Comparison of ENCODE assay signal across 1 cellular context in the genomic region with DNA sequence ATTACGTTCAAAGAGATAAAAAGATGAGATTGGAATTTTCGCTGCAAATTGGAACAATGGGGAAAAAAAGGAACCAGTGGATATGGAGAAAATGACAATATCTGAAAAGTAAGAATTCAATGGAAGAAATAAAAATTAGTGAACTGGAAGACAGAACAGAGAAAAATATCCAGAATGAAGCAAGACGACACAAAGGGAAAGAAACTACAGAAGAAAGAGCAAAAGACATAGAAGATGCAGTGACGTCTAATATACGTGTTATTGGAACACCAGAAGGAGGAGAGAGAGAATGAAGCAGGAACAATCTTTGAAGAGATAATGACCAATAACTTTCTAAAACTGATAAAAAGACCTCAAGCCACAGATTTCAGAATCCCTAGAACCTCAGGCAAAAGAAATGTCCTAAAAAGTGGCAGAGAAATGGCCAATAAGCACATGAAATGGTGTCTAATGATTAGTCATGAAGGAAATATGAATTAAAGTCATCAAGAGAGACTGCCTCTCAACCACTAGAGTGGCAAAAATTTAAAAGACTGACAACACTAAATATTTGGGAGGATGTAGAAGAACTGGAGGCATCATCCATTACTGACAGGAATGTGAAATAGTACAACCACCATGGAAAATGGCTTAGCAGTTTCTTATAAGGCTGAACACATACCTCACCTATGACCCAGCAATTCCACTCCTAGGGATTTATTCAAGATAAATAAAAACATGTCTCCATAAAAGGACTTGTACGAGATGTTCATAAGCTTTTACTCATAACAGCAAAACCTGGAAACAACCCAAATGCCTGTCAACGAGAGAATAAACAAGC.
TF ChIP-seq lines count a peak whose summit lies in the region.

No MANE protein-coding gene starts in this region.

TF ChIP-seq in K562, 482 proteins besides CTCF, POLR2A, EP300 and RAD21 (continued from another document):
- TF ChIP-seq, protein P1, sequence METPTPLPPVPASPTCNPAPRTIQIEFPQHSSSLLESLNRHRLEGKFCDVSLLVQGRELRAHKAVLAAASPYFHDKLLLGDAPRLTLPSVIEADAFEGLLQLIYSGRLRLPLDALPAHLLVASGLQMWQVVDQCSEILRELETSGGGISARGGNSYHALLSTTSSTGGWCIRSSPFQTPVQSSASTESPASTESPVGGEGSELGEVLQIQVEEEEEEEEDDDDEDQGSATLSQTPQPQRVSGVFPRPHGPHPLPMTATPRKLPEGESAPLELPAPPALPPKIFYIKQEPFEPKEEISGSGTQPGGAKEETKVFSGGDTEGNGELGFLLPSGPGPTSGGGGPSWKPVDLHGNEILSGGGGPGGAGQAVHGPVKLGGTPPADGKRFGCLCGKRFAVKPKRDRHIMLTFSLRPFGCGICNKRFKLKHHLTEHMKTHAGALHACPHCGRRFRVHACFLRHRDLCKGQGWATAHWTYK (CRISPR knock-in tag; IDR thresholded peaks at IDR 0.05) = no peak
- TF ChIP-seq, protein P2, sequence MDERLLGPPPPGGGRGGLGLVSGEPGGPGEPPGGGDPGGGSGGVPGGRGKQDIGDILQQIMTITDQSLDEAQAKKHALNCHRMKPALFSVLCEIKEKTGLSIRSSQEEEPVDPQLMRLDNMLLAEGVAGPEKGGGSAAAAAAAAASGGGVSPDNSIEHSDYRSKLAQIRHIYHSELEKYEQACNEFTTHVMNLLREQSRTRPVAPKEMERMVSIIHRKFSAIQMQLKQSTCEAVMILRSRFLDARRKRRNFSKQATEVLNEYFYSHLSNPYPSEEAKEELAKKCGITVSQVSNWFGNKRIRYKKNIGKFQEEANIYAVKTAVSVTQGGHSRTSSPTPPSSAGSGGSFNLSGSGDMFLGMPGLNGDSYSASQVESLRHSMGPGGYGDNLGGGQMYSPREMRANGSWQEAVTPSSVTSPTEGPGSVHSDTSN (CRISPR knock-in tag; IDR thresholded peaks at IDR 0.05; ENCODE audit: low read depth) = no peak
- TF ChIP-seq, protein P2 (tag; conservative IDR thresholded peaks at IDR 0.05; ENCODE audit: low read depth) = peak; percentile 85; the same call in 1 of the 2 replicates
